In genomic region chrX:46913710-46914109, GRCh38 we compare ENCODE assay signal across 8 cellular contexts. TPM values are rescaled to one million over a fixed set of nuclear protein-coding genes. Genes with fewer than 3 reads are reported as not detected.
DNase-seq lines count a peak whose midpoint lies in the region; ATAC-seq and TF ChIP-seq lines count a peak whose summit lies in the region.

No MANE protein-coding gene starts in this region.

- no peak for TF ChIP-seq CTCF in cardiac muscle cell (IDR thresholded peaks at IDR 0.05; ENCODE audit: low read depth, low read length)
- no peak for TF ChIP-seq CTCF in activated CD8-positive, alpha-beta T cell treated with anti-CD3 and anti-CD28 coated beads for 36 hours (IDR thresholded peaks at IDR 0.05)

- peak overlapping the region; percentile 68 for H3K4me3 Mint-ChIP-seq in activated CD8-positive, alpha-beta T cell treated with anti-CD3 and anti-CD28 coated beads for 36 hours

- H3K27me3 Mint-ChIP-seq in activated CD8-positive, alpha-beta T cell treated with anti-CD3 and anti-CD28 coated beads for 36 hours = peaks cover 30% of the 10 kb centered on the region

- no peaks in the 10 kb centered on the region for H3K36me3 ChIP-seq in cardiac muscle cell
- H3K36me3 ChIP-seq in skeletal muscle tissue (ENCODE audit: control insufficient read depth in 3 of 3, insufficient read depth in 3 of 3, low read length in 3 of 3) = no peaks in the 10 kb centered on the region

- H3K4me3 ChIP-seq in cardiac muscle cell (peak overlapping the region; percentile 94), skeletal muscle tissue (ENCODE audit: low read length in 3 of 3) (peak overlapping the region; percentile 49 to 63 (median 59))

- no peak overlapping the region for H3K27ac Mint-ChIP-seq in activated CD8-positive, alpha-beta T cell treated with anti-CD3 and anti-CD28 coated beads for 36 hours

- H3K27ac ChIP-seq in cardiac muscle cell (no peak overlapping the region), skeletal muscle tissue (ENCODE audit: low read depth, low read length) (no peak overlapping the region)

- H3K9me3 ChIP-seq in cardiac muscle cell (ENCODE audit: low read depth) (peaks cover 4% of the 10 kb centered on the region), skeletal muscle tissue (ENCODE audit: control insufficient read depth in 3 of 3, low read length in 3 of 3) (no peaks in the 10 kb centered on the region)

- POLR2A ChIA-PET in activated CD8-positive, alpha-beta T cell treated with anti-CD3 and anti-CD28 coated beads for 36 hours (lab: Charles Lee) = no interaction called here

- peaks cover 10% of the 10 kb centered on the region for H3K4me1 Mint-ChIP-seq in activated CD8-positive, alpha-beta T cell treated with anti-CD3 and anti-CD28 coated beads for 36 hours (ENCODE audit: low read depth)

- no peaks in the 10 kb centered on the region for H3K9me3 Mint-ChIP-seq in activated CD8-positive, alpha-beta T cell treated with anti-CD3 and anti-CD28 coated beads for 36 hours

- H3K36me3 Mint-ChIP-seq in activated CD8-positive, alpha-beta T cell treated with anti-CD3 and anti-CD28 coated beads for 36 hours (ENCODE audit: low read depth) = no peaks in the 10 kb centered on the region

- H3K27me3 ChIP-seq in cardiac muscle cell (no peaks in the 10 kb centered on the region), skeletal muscle tissue (ENCODE audit: control insufficient read depth in 3 of 3, insufficient read depth in 3 of 3, low read length in 3 of 3) (peaks cover 0 to 14% (median 0%) of the 10 kb centered on the region in 3 donors)

- CTCF ChIA-PET in activated CD8-positive, alpha-beta T cell treated with anti-CD3 and anti-CD28 coated beads for 36 hours (lab: Charles Lee) = interaction anchor here (0.9 to 1.9 kb wide), 3 partner anchors 14 to 77 kb away, joined by 3 to 5 read pairs (median 4); partner anchors contain the start of gene RP2

- intact Hi-C loops in cardiac septum (cut with DNase I) = loop anchor here (10.0 kb wide), 1 partner anchor 79 kb away; the partner anchor contains the start of gene RP2
- intact Hi-C loops in activated CD8-positive, alpha-beta T cell treated with anti-CD3 and anti-CD28 coated beads for 36 hours (cut with micrococcal nuclease) = no loop called here

- DNase-seq in cardiac muscle cell (ENCODE audit: low read depth in 1 of 2, low spot score in 1 of 2) (peak; percentile 14 to 57), cardiac septum (ENCODE audit: low spot score) (no peak), hepatic stellate cell (ENCODE audit: low spot score) (peak; percentile 17), Kasumi-1 (lab: John Stamatoyannopoulos, UW) (no peak)
- DNase-seq in activated CD8-positive, alpha-beta T cell treated with anti-CD3 and anti-CD28 coated beads for 36 hours = no peak

- ATAC-seq in activated CD8-positive, alpha-beta T cell treated with anti-CD3 and anti-CD28 coated beads for 36 hours = no peak
- ATAC-seq in HG03457 (IDR thresholded peaks at IDR 0.05; ENCODE audit: unreplicated experiment) (no peak), HG02588 (IDR thresholded peaks at IDR 0.05; ENCODE audit: unreplicated experiment) (no peak)

- peak overlapping the region in 2 of 3 donors; percentile 33 to 57 for H3K9ac ChIP-seq in skeletal muscle tissue (ENCODE audit: low read depth in 1 of 3, low read length in 3 of 3)

- no peaks in the 10 kb centered on the region for H3K4me1 ChIP-seq in cardiac muscle cell (ENCODE audit: low read depth)
- H3K4me1 ChIP-seq in skeletal muscle tissue (ENCODE audit: control insufficient read depth in 3 of 3, insufficient read depth in 3 of 3, low read length in 3 of 3) = peaks cover 0 to 2% (median 0%) of the 10 kb centered on the region in 3 donors

RNA-seq across cellular contexts. Expression of gene JADE3, which starts 1.5 kb away (rescaled TPM):
- total RNA-seq in cardiac muscle cell = 5.1 and 8.6 TPM in 2 replicates
- polyA plus RNA-seq in cardiac muscle cell = 6.0 and 7.0 TPM in 2 replicates
- 6.7 TPM for total RNA-seq in cardiac septum
- under 1 TPM; 0.51 to 0.74 TPM for total RNA-seq in activated CD8-positive, alpha-beta T cell treated with anti-CD3 and anti-CD28 coated beads for 36 hours
- total RNA-seq in skeletal muscle tissue = 5.2 TPM

Comparison
In these comparisons a context has a peak if more than half of its experiments do, and no peak if none do; other contexts are left out.
1. DNase-seq: peak in cardiac muscle cell (2 of 2) and hepatic stellate cell (single experiment); none in cardiac septum (single experiment), activated CD8-positive, alpha-beta T cell treated with anti-CD3 and anti-CD28 coated beads for 36 hours (single experiment) and Kasumi-1 (0 of 2).